ENCODE assay signal across 1 cellular context in genomic region chr3:122948398-122948797, GRCh38.
TF ChIP-seq lines count a peak whose summit lies in the region.

No MANE protein-coding gene starts in this region.

TF ChIP-seq in H1, 55 proteins besides CTCF, POLR2A, EP300 and RAD21 (continued from another document):
- no peak for TF ChIP-seq CREB1 (IDR thresholded peaks at IDR 0.05)
- no peak for TF ChIP-seq HDAC6 (IDR thresholded peaks at IDR 0.05; ENCODE audit: low read depth, low read length)
- TF ChIP-seq RNF2 (IDR thresholded peaks at IDR 0.05; ENCODE audit: borderline replicate concordance, low read depth, low read length, missing control alignments, poor library complexity, severe bottlenecking) = no peak
- TF ChIP-seq, protein P1, sequence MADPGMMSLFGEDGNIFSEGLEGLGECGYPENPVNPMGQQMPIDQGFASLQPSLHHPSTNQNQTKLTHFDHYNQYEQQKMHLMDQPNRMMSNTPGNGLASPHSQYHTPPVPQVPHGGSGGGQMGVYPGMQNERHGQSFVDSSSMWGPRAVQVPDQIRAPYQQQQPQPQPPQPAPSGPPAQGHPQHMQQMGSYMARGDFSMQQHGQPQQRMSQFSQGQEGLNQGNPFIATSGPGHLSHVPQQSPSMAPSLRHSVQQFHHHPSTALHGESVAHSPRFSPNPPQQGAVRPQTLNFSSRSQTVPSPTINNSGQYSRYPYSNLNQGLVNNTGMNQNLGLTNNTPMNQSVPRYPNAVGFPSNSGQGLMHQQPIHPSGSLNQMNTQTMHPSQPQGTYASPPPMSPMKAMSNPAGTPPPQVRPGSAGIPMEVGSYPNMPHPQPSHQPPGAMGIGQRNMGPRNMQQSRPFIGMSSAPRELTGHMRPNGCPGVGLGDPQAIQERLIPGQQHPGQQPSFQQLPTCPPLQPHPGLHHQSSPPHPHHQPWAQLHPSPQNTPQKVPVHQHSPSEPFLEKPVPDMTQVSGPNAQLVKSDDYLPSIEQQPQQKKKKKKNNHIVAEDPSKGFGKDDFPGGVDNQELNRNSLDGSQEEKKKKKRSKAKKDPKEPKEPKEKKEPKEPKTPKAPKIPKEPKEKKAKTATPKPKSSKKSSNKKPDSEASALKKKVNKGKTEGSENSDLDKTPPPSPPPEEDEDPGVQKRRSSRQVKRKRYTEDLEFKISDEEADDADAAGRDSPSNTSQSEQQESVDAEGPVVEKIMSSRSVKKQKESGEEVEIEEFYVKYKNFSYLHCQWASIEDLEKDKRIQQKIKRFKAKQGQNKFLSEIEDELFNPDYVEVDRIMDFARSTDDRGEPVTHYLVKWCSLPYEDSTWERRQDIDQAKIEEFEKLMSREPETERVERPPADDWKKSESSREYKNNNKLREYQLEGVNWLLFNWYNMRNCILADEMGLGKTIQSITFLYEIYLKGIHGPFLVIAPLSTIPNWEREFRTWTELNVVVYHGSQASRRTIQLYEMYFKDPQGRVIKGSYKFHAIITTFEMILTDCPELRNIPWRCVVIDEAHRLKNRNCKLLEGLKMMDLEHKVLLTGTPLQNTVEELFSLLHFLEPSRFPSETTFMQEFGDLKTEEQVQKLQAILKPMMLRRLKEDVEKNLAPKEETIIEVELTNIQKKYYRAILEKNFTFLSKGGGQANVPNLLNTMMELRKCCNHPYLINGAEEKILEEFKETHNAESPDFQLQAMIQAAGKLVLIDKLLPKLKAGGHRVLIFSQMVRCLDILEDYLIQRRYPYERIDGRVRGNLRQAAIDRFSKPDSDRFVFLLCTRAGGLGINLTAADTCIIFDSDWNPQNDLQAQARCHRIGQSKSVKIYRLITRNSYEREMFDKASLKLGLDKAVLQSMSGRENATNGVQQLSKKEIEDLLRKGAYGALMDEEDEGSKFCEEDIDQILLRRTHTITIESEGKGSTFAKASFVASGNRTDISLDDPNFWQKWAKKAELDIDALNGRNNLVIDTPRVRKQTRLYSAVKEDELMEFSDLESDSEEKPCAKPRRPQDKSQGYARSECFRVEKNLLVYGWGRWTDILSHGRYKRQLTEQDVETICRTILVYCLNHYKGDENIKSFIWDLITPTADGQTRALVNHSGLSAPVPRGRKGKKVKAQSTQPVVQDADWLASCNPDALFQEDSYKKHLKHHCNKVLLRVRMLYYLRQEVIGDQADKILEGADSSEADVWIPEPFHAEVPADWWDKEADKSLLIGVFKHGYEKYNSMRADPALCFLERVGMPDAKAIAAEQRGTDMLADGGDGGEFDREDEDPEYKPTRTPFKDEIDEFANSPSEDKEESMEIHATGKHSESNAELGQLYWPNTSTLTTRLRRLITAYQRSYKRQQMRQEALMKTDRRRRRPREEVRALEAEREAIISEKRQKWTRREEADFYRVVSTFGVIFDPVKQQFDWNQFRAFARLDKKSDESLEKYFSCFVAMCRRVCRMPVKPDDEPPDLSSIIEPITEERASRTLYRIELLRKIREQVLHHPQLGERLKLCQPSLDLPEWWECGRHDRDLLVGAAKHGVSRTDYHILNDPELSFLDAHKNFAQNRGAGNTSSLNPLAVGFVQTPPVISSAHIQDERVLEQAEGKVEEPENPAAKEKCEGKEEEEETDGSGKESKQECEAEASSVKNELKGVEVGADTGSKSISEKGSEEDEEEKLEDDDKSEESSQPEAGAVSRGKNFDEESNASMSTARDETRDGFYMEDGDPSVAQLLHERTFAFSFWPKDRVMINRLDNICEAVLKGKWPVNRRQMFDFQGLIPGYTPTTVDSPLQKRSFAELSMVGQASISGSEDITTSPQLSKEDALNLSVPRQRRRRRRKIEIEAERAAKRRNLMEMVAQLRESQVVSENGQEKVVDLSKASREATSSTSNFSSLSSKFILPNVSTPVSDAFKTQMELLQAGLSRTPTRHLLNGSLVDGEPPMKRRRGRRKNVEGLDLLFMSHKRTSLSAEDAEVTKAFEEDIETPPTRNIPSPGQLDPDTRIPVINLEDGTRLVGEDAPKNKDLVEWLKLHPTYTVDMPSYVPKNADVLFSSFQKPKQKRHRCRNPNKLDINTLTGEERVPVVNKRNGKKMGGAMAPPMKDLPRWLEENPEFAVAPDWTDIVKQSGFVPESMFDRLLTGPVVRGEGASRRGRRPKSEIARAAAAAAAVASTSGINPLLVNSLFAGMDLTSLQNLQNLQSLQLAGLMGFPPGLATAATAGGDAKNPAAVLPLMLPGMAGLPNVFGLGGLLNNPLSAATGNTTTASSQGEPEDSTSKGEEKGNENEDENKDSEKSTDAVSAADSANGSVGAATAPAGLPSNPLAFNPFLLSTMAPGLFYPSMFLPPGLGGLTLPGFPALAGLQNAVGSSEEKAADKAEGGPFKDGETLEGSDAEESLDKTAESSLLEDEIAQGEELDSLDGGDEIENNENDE (IDR thresholded peaks at IDR 0.05; ENCODE audit: insufficient replicate concordance, low read length) = no peak
- TF ChIP-seq SIX5 (IDR thresholded peaks at IDR 0.05; ENCODE audit: low read depth, low read length) = no peak
- no peak for TF ChIP-seq SIRT6 (IDR thresholded peaks at IDR 0.05; ENCODE audit: low read length)
TF ChIP-seq in H1: peak in this region for 0.
